ENCODE assay signal across 8 cellular contexts in genomic region chr6:10528170-10528981, GRCh38. TPM values are rescaled to one million over a fixed set of nuclear protein-coding genes. Genes with fewer than 3 reads are reported as not detected.
A peak's percentile ranks its signal among the peaks of the same experiment; 100 is the strongest.
DNase-seq lines count a peak whose midpoint lies in the region; ATAC-seq and TF ChIP-seq lines count a peak whose summit lies in the region.

No MANE protein-coding gene starts in this region.

- peaks cover 80% of the 10 kb centered on the region for H3K79me2 ChIP-seq in hepatocyte

- H2AFZ ChIP-seq in hepatocyte: no peak overlapping the region

- H3K4me3 Mint-ChIP-seq in activated naive CD4-positive, alpha-beta T cell treated with anti-CD3 and anti-CD28 coated beads for 36 hours: peak overlapping the region; percentile 80
- peak overlapping the region; percentile 81 for H3K4me3 Mint-ChIP-seq in activated T-helper 17 cell treated with anti-CD3 and anti-CD28 coated beads, Interleukin-2, amount 50 U/mL, for 72 hours
- H3K4me3 Mint-ChIP-seq in stimulated activated memory B cell treated with anti-CD40 and anti-IgM and Interleukin-4, amounts not matched to agents 10 μg/mL and 1 μg/mL and 100 μg/mL, for 72 hours: peak overlapping the region; percentile 90

- TF ChIP-seq CTCF in hepatocyte (IDR thresholded peaks at IDR 0.05; ENCODE audit: poor library complexity): no peak
- TF ChIP-seq CTCF in foreskin keratinocyte (conservative IDR thresholded peaks at IDR 0.05): no peak

- H3K4me2 ChIP-seq in hepatocyte: peak overlapping the region; percentile 65

- H3K27ac ChIP-seq in hepatocyte (peak overlapping the region; percentile 92), foreskin keratinocyte (no peak overlapping the region)

- no peaks in the 10 kb centered on the region for H3K9me3 Mint-ChIP-seq in activated naive CD4-positive, alpha-beta T cell treated with anti-CD3 and anti-CD28 coated beads for 36 hours
- no peaks in the 10 kb centered on the region for H3K9me3 Mint-ChIP-seq in activated T-helper 17 cell treated with anti-CD3 and anti-CD28 coated beads, Interleukin-2, amount 50 U/mL, for 72 hours
- H3K9me3 Mint-ChIP-seq in stimulated activated memory B cell treated with anti-CD40 and anti-IgM and Interleukin-4, amounts not matched to agents 10 μg/mL and 1 μg/mL and 100 μg/mL, for 72 hours: no peaks in the 10 kb centered on the region

- peak; percentile 38 for DNase-seq in activated naive CD4-positive, alpha-beta T cell treated with anti-CD3 and anti-CD28 coated beads for 36 hours
- no peak for DNase-seq in activated naive CD4-positive, alpha-beta T cell (lab: John Stamatoyannopoulos, UW)
- peak; percentile 65 for DNase-seq in NCI-H2029 (lab: John Stamatoyannopoulos, UW)
- DNase-seq in hepatocyte (ENCODE audit: low spot score): peak; percentile 70
- no peak for DNase-seq in foreskin keratinocyte

- H3K4me1 Mint-ChIP-seq in activated naive CD4-positive, alpha-beta T cell treated with anti-CD3 and anti-CD28 coated beads for 36 hours (ENCODE audit: low read depth): peaks cover 48% of the 10 kb centered on the region
- peaks cover 20% of the 10 kb centered on the region for H3K4me1 Mint-ChIP-seq in activated T-helper 17 cell treated with anti-CD3 and anti-CD28 coated beads, Interleukin-2, amount 50 U/mL, for 72 hours
- peaks cover 50% of the 10 kb centered on the region for H3K4me1 Mint-ChIP-seq in stimulated activated memory B cell treated with anti-CD40 and anti-IgM and Interleukin-4, amounts not matched to agents 10 μg/mL and 1 μg/mL and 100 μg/mL, for 72 hours

- WGBS in hepatocyte (ENCODE audit: low lambda C conversion rate, missing lambda C conversion rate): 56% methylated on average over 11 of the region's 11 CpGs

- H3K27me3 ChIP-seq in hepatocyte: no peaks in the 10 kb centered on the region
- no peaks in the 10 kb centered on the region for H3K27me3 ChIP-seq in foreskin keratinocyte

- H3K27ac Mint-ChIP-seq in activated naive CD4-positive, alpha-beta T cell treated with anti-CD3 and anti-CD28 coated beads for 36 hours: peak overlapping the region; percentile 71
- H3K27ac Mint-ChIP-seq in activated T-helper 17 cell treated with anti-CD3 and anti-CD28 coated beads, Interleukin-2, amount 50 U/mL, for 72 hours: peak overlapping the region; percentile 85
- H3K27ac Mint-ChIP-seq in stimulated activated memory B cell treated with anti-CD40 and anti-IgM and Interleukin-4, amounts not matched to agents 10 μg/mL and 1 μg/mL and 100 μg/mL, for 72 hours: peak overlapping the region; percentile 97

- intact Hi-C loops in activated naive CD4-positive, alpha-beta T cell treated with anti-CD3 and anti-CD28 coated beads for 36 hours (cut with micrococcal nuclease): loop anchor here (1.0 to 5.0 kb wide), 6 partner anchors 121 to 310 kb away; partner anchors contain the start of genes C6orf52, MAK, PAK1IP1 and TMEM14B

- no peaks in the 10 kb centered on the region for H3K9me3 ChIP-seq in hepatocyte (ENCODE audit: low read depth)

- CTCF ChIA-PET in activated naive CD4-positive, alpha-beta T cell treated with anti-CD3 and anti-CD28 coated beads for 36 hours (lab: Charles Lee): interaction anchor here (1.2 to 1.9 kb wide), 2 partner anchors 10 to 50 kb away, joined by 3 to 4 read pairs; no protein-coding TSS in a partner anchor

- H3K4me3 ChIP-seq in hepatocyte: peak overlapping the region; percentile 12

- H3K36me3 Mint-ChIP-seq in activated naive CD4-positive, alpha-beta T cell treated with anti-CD3 and anti-CD28 coated beads for 36 hours (ENCODE audit: low read depth): no peaks in the 10 kb centered on the region
- H3K36me3 Mint-ChIP-seq in activated T-helper 17 cell treated with anti-CD3 and anti-CD28 coated beads, Interleukin-2, amount 50 U/mL, for 72 hours (ENCODE audit: low read depth): no peaks in the 10 kb centered on the region
- peaks cover 14% of the 10 kb centered on the region for H3K36me3 Mint-ChIP-seq in stimulated activated memory B cell treated with anti-CD40 and anti-IgM and Interleukin-4, amounts not matched to agents 10 μg/mL and 1 μg/mL and 100 μg/mL, for 72 hours

- peak; percentile 78 for ATAC-seq in HG02798 (IDR thresholded peaks at IDR 0.05; ENCODE audit: poor library complexity, unreplicated experiment)
- peak; percentile 85 for ATAC-seq in activated T-helper 17 cell treated with anti-CD3 and anti-CD28 coated beads, Interleukin-2, amount 50 U/mL, for 72 hours (replicated peaks)
- ATAC-seq in stimulated activated memory B cell treated with anti-CD40 and anti-IgM and Interleukin-4, amounts not matched to agents 10 μg/mL and 1 μg/mL and 100 μg/mL, for 72 hours: peak; percentile 73
- no peak for ATAC-seq in foreskin keratinocyte

- no peaks in the 10 kb centered on the region for H4K20me1 ChIP-seq in hepatocyte (ENCODE audit: insufficient read depth, poor library complexity, severe bottlenecking)

- no peaks in the 10 kb centered on the region for H3K9me2 ChIP-seq in hepatocyte (replicated peaks; ENCODE audit: insufficient read depth)

- H3K27me3 Mint-ChIP-seq in activated naive CD4-positive, alpha-beta T cell treated with anti-CD3 and anti-CD28 coated beads for 36 hours (ENCODE audit: low read depth): no peaks in the 10 kb centered on the region
- no peaks in the 10 kb centered on the region for H3K27me3 Mint-ChIP-seq in activated T-helper 17 cell treated with anti-CD3 and anti-CD28 coated beads, Interleukin-2, amount 50 U/mL, for 72 hours
- H3K27me3 Mint-ChIP-seq in stimulated activated memory B cell treated with anti-CD40 and anti-IgM and Interleukin-4, amounts not matched to agents 10 μg/mL and 1 μg/mL and 100 μg/mL, for 72 hours: no peaks in the 10 kb centered on the region

- no peaks in the 10 kb centered on the region for H3K4me1 ChIP-seq in hepatocyte (ENCODE audit: insufficient read depth)
- H3K4me1 ChIP-seq in foreskin keratinocyte: no peaks in the 10 kb centered on the region

- H3K36me3 ChIP-seq in hepatocyte (replicated peaks; ENCODE audit: insufficient read depth, low read depth): no peaks in the 10 kb centered on the region

RNA-seq across cellular contexts. Expression of gene GCNT2, which starts 7.2 kb away (rescaled TPM):
- total RNA-seq in activated naive CD4-positive, alpha-beta T cell treated with anti-CD3 and anti-CD28 coated beads for 36 hours: 1 to 10 TPM; 1.4 to 1.6 TPM
- under 1 TPM; 0.64 to 0.73 TPM for total RNA-seq in activated T-helper 17 cell treated with anti-CD3 and anti-CD28 coated beads, Interleukin-2, amount 50 U/mL, for 72 hours
- total RNA-seq in hepatocyte (36.4 and 39.3 TPM in 2 replicates), foreskin keratinocyte (2.3 and 3.0 TPM in 2 replicates)
- polyA plus RNA-seq in hepatocyte (16.3 and 25.9 TPM in 2 replicates), foreskin keratinocyte (0.64 and 0.84 TPM in 2 replicates)

Comparison
In these comparisons a context has a peak if more than half of its experiments do, and no peak if none do; other contexts are left out.
1. DNase-seq: peak in activated naive CD4-positive, alpha-beta T cell treated with anti-CD3 and anti-CD28 coated beads for 36 hours (single experiment), NCI-H2029 (single experiment) and hepatocyte (single experiment); none in activated naive CD4-positive, alpha-beta T cell (0 of 4) and foreskin keratinocyte (0 of 2).
2. Peak in every context shown above with its lines, with median percentiles within 50 percentile points of each other: H3K27ac Mint-ChIP-seq and H3K4me3 Mint-ChIP-seq.